25 cellular contexts compared by ENCODE assay signal in genomic region chr9:6675268-6675667, GRCh38. TPM values are rescaled to one million over a fixed set of nuclear protein-coding genes. Genes with fewer than 3 reads are reported as not detected.
"Had no signal": no experiment of that assay in that cellular context is flagged by ENCODE, and none has a peak within 500 bp of the region (broad histone marks: within the 10 kb centered on the region; RNA-seq: fewer than 3 reads in every experiment).

No MANE protein-coding gene starts in this region.

- H3K9me3 ChIP-seq: ascending aorta, breast epithelium had no signal

- H3K4me3 ChIP-seq: ascending aorta, breast epithelium, cardiac muscle cell, coronary artery, dorsolateral prefrontal cortex had no signal

- DNase-seq: activated CD4-positive, alpha-beta memory T cell treated with anti-CD3 and anti-CD28 coated beads, Interleukin-2, amount 10 ng/mL, durations not matched to agents 7 days and 5 days; activated CD4-positive, alpha-beta T cell treated with anti-CD3 and anti-CD28 coated beads for 1 hour; activated CD4-positive, alpha-beta T cell treated with anti-CD3 and anti-CD28 coated beads for 4 hours; activated CD4-positive, alpha-beta T cell treated with anti-CD3 and anti-CD28 coated beads, Interleukin-2, amount 10 ng/mL, durations not matched to agents 7 days and 5 days; activated CD4-positive, alpha-beta T cell treated with anti-CD3 and anti-CD28 coated beads, Interleukin-2, amount 50 U/mL, for 4 hours; activated CD8-positive, alpha-beta memory T cell treated with anti-CD3 and anti-CD28 coated beads, Interleukin-2, amount 50 U/mL, for 48 hours; activated gamma-delta T cell; activated naive CD4-positive, alpha-beta T cell; activated naive CD4-positive, alpha-beta T cell treated with anti-CD3 and anti-CD28 coated beads, Interleukin-2, amount 10 ng/mL, durations not matched to agents 7 days and 5 days; activated naive CD8-positive, alpha-beta T cell treated with anti-CD3 and anti-CD28 coated beads, Interleukin-2, amount 10 ng/mL, durations not matched to agents 7 days and 5 days; activated T-cell treated with anti-CD3 and anti-CD28 coated beads for 4 hours; activated T-cell treated with anti-CD3 and anti-CD28 coated beads, Interleukin-2, amount 50 U/mL, for 24 hours; activated T-cell treated with anti-CD3 and anti-CD28 coated beads, Interleukin-2, amount 50 U/mL, for 72 hours; central memory CD4-positive, alpha-beta T cell; cerebellar nuclear complex; dorsolateral prefrontal cortex; effector memory CD4-positive, alpha-beta T cell; endodermal cell; foreskin fibroblast; head of caudate nucleus; T-helper 2 cell had no signal

- H3K4me1 ChIP-seq: ascending aorta, breast epithelium had no signal

- H3K27ac ChIP-seq: ascending aorta, breast epithelium, cardiac muscle cell, coronary artery, dorsolateral prefrontal cortex had no signal

- H3K27me3 ChIP-seq: ascending aorta, breast epithelium, cardiac muscle cell, dorsolateral prefrontal cortex had no signal

- H3K36me3 ChIP-seq: ascending aorta, breast epithelium, cardiac muscle cell had no signal

RNA-seq across cellular contexts. Expression of gene GLDC, which starts 29.7 kb away (rescaled TPM):
- total RNA-seq: activated naive CD8-positive, alpha-beta T cell treated with anti-CD3 and anti-CD28 coated beads, Interleukin-2, amount 10 ng/mL, durations not matched to agents 7 days and 5 days had no signal
